28 cellular contexts compared by ENCODE assay signal in genomic region chr4:177293208-177294018, GRCh38. TPM values are rescaled to one million over a fixed set of nuclear protein-coding genes. Genes with fewer than 3 reads are reported as not detected.
A peak's percentile ranks its signal among the peaks of the same experiment; 100 is the strongest.
DNase-seq lines count a peak whose midpoint lies in the region; ATAC-seq, FAIRE-seq and TF ChIP-seq lines count a peak whose summit lies in the region.
"Had no signal": no experiment of that assay in that cellular context is flagged by ENCODE, and none has a peak within 500 bp of the region (broad histone marks: within the 10 kb centered on the region; RNA-seq: fewer than 3 reads in every experiment).

No MANE protein-coding gene starts in this region.

- no peaks in the 10 kb centered on the region for H4K20me1 ChIP-seq in HepG2 (ENCODE audit: insufficient read depth, low read length)

- no peaks in the 10 kb centered on the region for H3K27me3 ChIP-seq in HepG2 (ENCODE audit: control insufficient read depth in 1 of 2, insufficient read depth in 2 of 2, low read length in 2 of 2)
- H3K27me3 ChIP-seq in right lobe of liver: no peaks in the 10 kb centered on the region
- H3K27me3 ChIP-seq: vagina had no signal

- POLR2A ChIA-PET in HepG2 (lab: Yijun Ruan, JAX): no interaction called here

- no peak for TF ChIP-seq RAD21 in HepG2 (CRISPR knock-in tag; IDR thresholded peaks at IDR 0.05)

- no peak overlapping the region for H3K9ac ChIP-seq in HepG2 (ENCODE audit: insufficient read depth, low read depth, low read length)
- H3K9ac ChIP-seq: parathyroid adenoma had no signal

- CTCF ChIA-PET in HepG2 (lab: Yijun Ruan, JAX; ENCODE audit: low intra/inter-chr PET ratio, low total read pairs): no interaction called here

- in situ Hi-C loops in HepG2 (cut with HindIII; ENCODE audit: extremely low pct_ligation_motif_present, low pct_unique_long_range_greater_than_20kb): no loop called here

- TF ChIP-seq POLR2A in HepG2 (IDR thresholded peaks at IDR 0.05; ENCODE audit: insufficient read depth in 1 of 2, low read depth in 2 of 2, low read length in 2 of 2) (no peak), right lobe of liver (IDR thresholded peaks at IDR 0.05) (no peak)

- no TSS peak for BruUV-seq in HepG2 (replicated peaks; lab: Mats Ljungman, UMichigan)

- DNase-seq in HepG2 (ENCODE audit: low spot score) (no peak), right lobe of liver (no peak), NOMO-1 treated with DMSO at 0.1 percent for 48 hours (lab: John Stamatoyannopoulos, UW; ENCODE audit: unreplicated experiment) (peak; percentile 76), fibroblast of gingiva (ENCODE audit: low read depth) (peak; percentile 13), DMS153 (lab: John Stamatoyannopoulos, UW) (no peak), NCI-H146 (lab: John Stamatoyannopoulos, UW) (no peak)
- DNase-seq in activated T-cell treated with anti-CD3 and anti-CD28 coated beads, Interleukin-2, amount 50 U/mL, for 48 hours: no peak
- DNase-seq: ACHN; activated CD8-positive, alpha-beta T cell treated with anti-CD3 and anti-CD28 coated beads, Interleukin-2, amount 10 ng/mL, durations not matched to agents 7 days and 5 days; activated naive CD4-positive, alpha-beta T cell treated with anti-CD3 and anti-CD28 coated beads, Interleukin-2, amount 10 ng/mL, durations not matched to agents 7 days and 5 days; activated T-cell treated with anti-CD3 and anti-CD28 coated beads, Interleukin-2, amount 50 U/mL, for 1 hour; CD4-positive, alpha-beta T cell; DMS53; effector CD8-positive, alpha-beta T cell; GF-D8; left cardiac atrium; naive thymus-derived CD8-positive, alpha-beta T cell; NCI-H2107; NCI-H510A treated with DMSO at 0.1 percent for 48 hours; PC-9; SHP77 treated with DMSO at 0.1 percent for 48 hours had no signal

- intact Hi-C loops in HepG2 (cut with micrococcal nuclease; ENCODE audit: unreplicated experiment): no loop called here
- intact Hi-C loops in right lobe of liver (cut with DNase I): no loop called here

- 7% methylated on average over 5 of the region's 5 CpGs for WGBS in HepG2 (ENCODE audit: low lambda C conversion rate)
- WGBS in right lobe of liver (ENCODE audit: insufficient coverage, low coverage, low lambda C conversion rate, missing lambda C conversion rate): 30% methylated on average over 5 of the region's 5 CpGs

- no peak for TF ChIP-seq EP300 in HepG2 (IDR thresholded peaks at IDR 0.05; ENCODE audit: low read depth in 2 of 2, low read length in 2 of 2)
- TF ChIP-seq EP300 in HepG2 (CRISPR knock-in tag; IDR thresholded peaks at IDR 0.05; ENCODE audit: borderline replicate concordance): no peak

- H3K36me3 ChIP-seq in HepG2 (replicated peaks in 1 of 2; ENCODE audit: control insufficient read depth in 1 of 2, insufficient read depth in 2 of 2, low read length in 2 of 2) (no peaks in the 10 kb centered on the region), right lobe of liver (no peaks in the 10 kb centered on the region)
- H3K36me3 ChIP-seq: vagina had no signal

- no peak overlapping the region for H3K4me2 ChIP-seq in HepG2 (ENCODE audit: low read depth, low read length)
- H3K4me2 ChIP-seq: PC-9 had no signal

- no peak for FAIRE-seq in HepG2 (lab: Jason Lieb, UNC)
- FAIRE-seq: astrocyte, GM19239, H54 had no signal

- H3K4me3 ChIP-seq in HepG2 (replicated peaks in 1 of 3; ENCODE audit: insufficient read depth in 1 of 3, low read depth in 2 of 3, low read length in 3 of 3) (no peak overlapping the region), right lobe of liver (no peak overlapping the region)
- H3K4me3 ChIP-seq: PC-9, vagina had no signal

- H2AFZ ChIP-seq in HepG2 (ENCODE audit: low read length): peak overlapping the region; percentile 42
- H2AFZ ChIP-seq: parathyroid adenoma, PC-9 had no signal

- ATAC-seq in HepG2 (peak; percentile 52; the same call in 2 of the 3 replicates), right lobe of liver (no peak), GM21786 (IDR thresholded peaks at IDR 0.05; ENCODE audit: unreplicated experiment) (no peak)
- ATAC-seq: activated CD8-positive, alpha-beta T cell treated with anti-CD3 and anti-CD28 coated beads, Interleukin-2, amount 10 ng/mL, durations not matched to agents 7 days and 5 days; left cardiac atrium; naive thymus-derived CD8-positive, alpha-beta T cell; stimulated activated memory B cell treated with anti-CD40 and anti-IgM and Interleukin-4, amounts not matched to agents 10 μg/mL and 1 μg/mL and 100 μg/mL, for 72 hours had no signal

- H3K79me2 ChIP-seq in HepG2 (ENCODE audit: insufficient read depth, low read length): no peaks in the 10 kb centered on the region
- H3K79me2 ChIP-seq: parathyroid adenoma had no signal

- TF ChIP-seq CTCF in HepG2 (CRISPR knock-in tag; IDR thresholded peaks at IDR 0.05) (no peak), right lobe of liver (IDR thresholded peaks at IDR 0.05) (no peak)

- H3K27ac ChIP-seq in HepG2 (ENCODE audit: extremely low read length, insufficient read depth, low read length): no peak overlapping the region
- H3K27ac ChIP-seq in right lobe of liver: no peak overlapping the region
- H3K27ac ChIP-seq: parathyroid adenoma, PC-9, vagina had no signal

- no peaks in the 10 kb centered on the region for H3K4me1 ChIP-seq in HepG2 (ENCODE audit: insufficient read depth, low read length)
- H3K4me1 ChIP-seq in right lobe of liver: no peaks in the 10 kb centered on the region
- H3K4me1 ChIP-seq: parathyroid adenoma, vagina had no signal

- peaks cover 13% of the 10 kb centered on the region for H3K9me3 ChIP-seq in HepG2 (ENCODE audit: low read length)
- peaks cover 0 to 3% (median 0%) of the 10 kb centered on the region in 4 donors for H3K9me3 ChIP-seq in right lobe of liver

TF ChIP-seq in HepG2, 621 proteins besides CTCF, POLR2A, EP300 and RAD21 (continues in another document):
- no peak for TF ChIP-seq SIX1 (CRISPR knock-in tag; IDR thresholded peaks at IDR 0.05; ENCODE audit: borderline replicate concordance)
- no peak for TF ChIP-seq MLXIP (CRISPR knock-in tag; IDR thresholded peaks at IDR 0.05; ENCODE audit: borderline replicate concordance)

RNA-seq across cellular contexts. Expression of gene NEIL3, which starts 16.3 kb away (rescaled TPM):
- total RNA-seq in HepG2 (2016; rRNA removed; fragmentation: Illumina TruSeq; extraction: Trizol) (8.4 and 10.6 TPM in 2 replicates), right lobe of liver (1 to 10 TPM in 1 of 6 experiments, under 1 TPM in 3, not detected in 2; 0.13 to 2.3 (median 0.63) TPM)
- 13.8 and 17.3 TPM in 2 replicates for total RNA-seq in HepG2 (2016; cell fraction: cytosol; rRNA removed; fragmentation: Illumina TruSeq; extraction: Trizol; ENCODE audit: low read depth)
- total RNA-seq in HepG2 (2016; cell fraction: insoluble cytoplasmic fraction; rRNA removed; fragmentation: Illumina TruSeq; extraction: Trizol): 7.6 and 9.5 TPM in 2 replicates
- total RNA-seq in HepG2 (2016; cell fraction: membrane; rRNA removed; fragmentation: Illumina TruSeq; extraction: Trizol): 7.2 and 7.5 TPM in 2 replicates
- total RNA-seq in HepG2 (2016; cell fraction: nucleus; rRNA removed; fragmentation: Illumina TruSeq; extraction: Trizol): 7.6 and 8.8 TPM in 2 replicates
- 1.9 and 3.5 TPM in 2 replicates for polyA plus RNA-seq in HepG2 (2011; rRNA removed)
- 1.4 and 1.7 TPM in 2 replicates for polyA plus RNA-seq in HepG2 (2011; cell fraction: cytosol; rRNA removed)
- 2.1 and 2.3 TPM in 2 replicates for polyA plus RNA-seq in HepG2 (2011; cell fraction: nucleus; rRNA removed)
- polyA plus RNA-seq in HepG2 (2012): 1.1 and 2.2 TPM in 2 replicates
- polyA plus RNA-seq in HepG2 (2016; cell fraction: cytosol; fragmentation: Illumina TruSeq; extraction: Trizol; ENCODE audit: low read depth): 0.38 and 0.50 TPM in 2 replicates
- 9.3 and 9.8 TPM in 2 replicates for polyA plus RNA-seq in HepG2 (2016; cell fraction: insoluble cytoplasmic fraction; fragmentation: Illumina TruSeq; extraction: Trizol; ENCODE audit: low read depth)
- polyA plus RNA-seq in HepG2 (2016; cell fraction: membrane; fragmentation: Illumina TruSeq; extraction: Trizol; ENCODE audit: low read depth): 0.87 and 1.3 TPM in 2 replicates
- polyA plus RNA-seq in HepG2 (2016; cell fraction: nucleus; fragmentation: Illumina TruSeq; extraction: Trizol; ENCODE audit: insufficient read depth, low read depth): 7.0 and 7.3 TPM in 2 replicates
- polyA minus RNA-seq in HepG2 (2011; rRNA and poly(A)+ RNA removed; ENCODE audit: low replicate concordance): 2.4 and 9.0 TPM in 2 replicates
- polyA minus RNA-seq in HepG2 (2011; cell fraction: cytosol; rRNA and poly(A)+ RNA removed): 2.4 and 4.0 TPM in 2 replicates
- polyA minus RNA-seq in HepG2 (2011; cell fraction: nucleus; rRNA and poly(A)+ RNA removed): 7.8 and 9.9 TPM in 2 replicates
- total RNA-seq: naive thymus-derived CD8-positive, alpha-beta T cell had no signal
- polyA plus RNA-seq: naive thymus-derived CD8-positive, alpha-beta T cell had no signal

Comparison
In these comparisons a context has a peak if more than half of its experiments do, and no peak if none do; other contexts are left out.
1. DNase-seq: peak in NOMO-1 treated with DMSO at 0.1 percent for 48 hours (single experiment) and fibroblast of gingiva (single experiment); none in HepG2 (single experiment), right lobe of liver (0 of 3), DMS153 (single experiment), NCI-H146 (single experiment) and activated T-cell treated with anti-CD3 and anti-CD28 coated beads, Interleukin-2, amount 50 U/mL, for 48 hours (0 of 2).